ENCODE assay signal across 8 cellular contexts in genomic region chr2:186780701-186781316, GRCh38.
DNase-seq lines count a peak whose midpoint lies in the region; ATAC-seq and TF ChIP-seq lines count a peak whose summit lies in the region.

No MANE protein-coding gene starts in this region.

- no peaks in the 10 kb centered on the region for H3K4me1 Mint-ChIP-seq in activated naive CD4-positive, alpha-beta T cell treated with anti-CD3 and anti-CD28 coated beads for 36 hours (ENCODE audit: low read depth)

- peaks cover 4% of the 10 kb centered on the region for H3K27me3 Mint-ChIP-seq in activated naive CD4-positive, alpha-beta T cell treated with anti-CD3 and anti-CD28 coated beads for 36 hours (ENCODE audit: low read depth)

- intact Hi-C loops in Panc1 (cut with micrococcal nuclease; ENCODE audit: unreplicated experiment) (no loop called here), left ventricle myocardium superior (cut with micrococcal nuclease) (no loop called here)
- intact Hi-C loops in activated naive CD4-positive, alpha-beta T cell treated with anti-CD3 and anti-CD28 coated beads for 36 hours (cut with micrococcal nuclease) = no loop called here

- no peak overlapping the region for H3K27ac Mint-ChIP-seq in activated naive CD4-positive, alpha-beta T cell treated with anti-CD3 and anti-CD28 coated beads for 36 hours

- no peaks in the 10 kb centered on the region for H3K27me3 ChIP-seq in Panc1 (ENCODE audit: control insufficient read depth, insufficient read depth, low read length)
- no peaks in the 10 kb centered on the region for H3K27me3 ChIP-seq in foreskin keratinocyte

- no peak overlapping the region for H3K4me3 ChIP-seq in Panc1 (ENCODE audit: low read depth in 2 of 2, low read length in 2 of 2)

- H3K36me3 ChIP-seq in Panc1 (ENCODE audit: control insufficient read depth, insufficient read depth, low read length) = no peaks in the 10 kb centered on the region

- H3K27ac ChIP-seq in Panc1 (ENCODE audit: low read length) = no peak overlapping the region
- no peak overlapping the region for H3K27ac ChIP-seq in foreskin keratinocyte

- BruUV-seq in Panc1 (replicated peaks; lab: Mats Ljungman, UMichigan) = no TSS peak

- in situ Hi-C loops in Panc1 (cut with HindIII; ENCODE audit: low pct_unique_long_range_greater_than_20kb, low sequenced_read_pairs) = no loop called here

- CTCF ChIA-PET in HEK293T (lab: Yijun Ruan, JAX) = interaction anchor here (0.6 kb wide), 1 partner anchor 88 kb away, joined by 3 read pairs; no protein-coding TSS in a partner anchor
- CTCF ChIA-PET in Panc1 (lab: Charles Lee) = no interaction called here
- CTCF ChIA-PET in activated naive CD4-positive, alpha-beta T cell treated with anti-CD3 and anti-CD28 coated beads for 36 hours (lab: Charles Lee) = no interaction called here

- POLR2A ChIA-PET in HEK293T (lab: Yijun Ruan, JAX) = no interaction called here
- POLR2A ChIA-PET in Panc1 (lab: Charles Lee) = no interaction called here

- peak; percentile 97 for ATAC-seq in Panc1
- peak; percentile 65 for ATAC-seq in foreskin keratinocyte
- no peak for ATAC-seq in GM18909 (IDR thresholded peaks at IDR 0.05; ENCODE audit: poor library complexity, unreplicated experiment)
- no peak for ATAC-seq in left ventricle myocardium superior

- DNase-seq in COLO829 (ENCODE audit: low spot score) (peak; percentile 9), HEK293T (ENCODE audit: extremely low spot score) (peak; percentile 36), Panc1 (ENCODE audit: low read depth, low spot score) (no peak), foreskin keratinocyte (peak; percentile 12 to 41), KG1 (lab: John Stamatoyannopoulos, UW) (no peak), left ventricle myocardium superior (no peak)
- DNase-seq in activated naive CD4-positive, alpha-beta T cell treated with anti-CD3 and anti-CD28 coated beads for 36 hours = no peak

- H3K9me3 ChIP-seq in Panc1 (ENCODE audit: control insufficient read depth, insufficient read depth, low read depth, low read length) = peaks cover 4% of the 10 kb centered on the region; the same call in 1 of the 2 replicates

- TF ChIP-seq CTCF in Panc1 (IDR thresholded peaks at IDR 0.05) (peak; percentile 69), foreskin keratinocyte (conservative IDR thresholded peaks at IDR 0.05) (peak; percentile 57)

- H3K4me1 ChIP-seq in Panc1 (ENCODE audit: control insufficient read depth, insufficient read depth, low read length) (no peaks in the 10 kb centered on the region), foreskin keratinocyte (no peaks in the 10 kb centered on the region)

- H3K4me3 Mint-ChIP-seq in activated naive CD4-positive, alpha-beta T cell treated with anti-CD3 and anti-CD28 coated beads for 36 hours = no peak overlapping the region

- no peaks in the 10 kb centered on the region for H3K36me3 Mint-ChIP-seq in activated naive CD4-positive, alpha-beta T cell treated with anti-CD3 and anti-CD28 coated beads for 36 hours (ENCODE audit: low read depth)

- H3K9me3 Mint-ChIP-seq in activated naive CD4-positive, alpha-beta T cell treated with anti-CD3 and anti-CD28 coated beads for 36 hours = peaks cover 19% of the 10 kb centered on the region

TF ChIP-seq in HEK293T, 16 proteins besides CTCF, POLR2A, EP300 and RAD21:
- TF ChIP-seq ZNF384 (IDR thresholded peaks at IDR 0.05) (0 out of 2 replicates have a peak, but pooled peaks have one; percentile 15), LEF1 (IDR thresholded peaks at IDR 0.05; ENCODE audit: borderline replicate concordance) (no peak)
TF ChIP-seq in HEK293T: peak in this region for 1.

Comparison
In these comparisons a context has a peak if more than half of its experiments do, and no peak if none do; other contexts are left out.
1. DNase-seq: peak in COLO829 (single experiment), HEK293T (single experiment) and foreskin keratinocyte (2 of 2); none in Panc1 (single experiment), activated naive CD4-positive, alpha-beta T cell treated with anti-CD3 and anti-CD28 coated beads for 36 hours (single experiment), KG1 (single experiment) and left ventricle myocardium superior (single experiment).
2. ATAC-seq: peak in Panc1 (single experiment) and foreskin keratinocyte (single experiment); none in GM18909 (single experiment) and left ventricle myocardium superior (single experiment).